In the genomic region with DNA sequence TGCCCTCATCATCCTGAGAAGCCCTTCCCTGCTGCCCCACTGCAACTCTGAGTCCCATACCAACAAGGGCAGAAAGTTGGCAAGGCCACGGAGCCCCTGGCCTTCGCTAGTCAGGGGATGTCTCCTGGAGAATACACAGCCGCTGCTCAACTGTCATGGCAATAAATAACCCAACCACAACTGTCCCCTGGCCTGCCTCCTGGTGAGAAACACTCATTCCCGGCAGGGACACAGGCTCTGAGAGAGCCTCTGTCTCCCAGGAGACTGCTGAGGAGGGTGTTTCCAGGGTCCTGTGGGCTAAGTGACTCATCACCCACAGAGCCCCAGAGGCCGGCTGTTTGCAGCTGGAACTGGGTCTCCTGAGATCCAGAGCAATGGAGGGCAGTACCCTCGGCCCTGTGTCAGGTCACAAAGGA, we compare ENCODE assay signal across 8 cellular contexts.
A peak's percentile ranks its signal among the peaks of the same experiment; 100 is the strongest.
DNase-seq lines count a peak whose midpoint lies in the region; ATAC-seq lines count a peak whose summit lies in the region.

No MANE protein-coding gene starts in this region.

- DNase-seq in GM04503 (ENCODE audit: low read depth) = peak; percentile 67
- DNase-seq in LoVo (ENCODE audit: low spot score) = peak; percentile 46
- peak; percentile 95 for DNase-seq in glomerular visceral epithelial cell (ENCODE audit: extremely low spot score)
- no peak for DNase-seq in left lobe of liver (ENCODE audit: low spot score)
- DNase-seq in HAP-1 (ENCODE audit: low spot score in 2 of 2) = no peak
- DNase-seq in HT-29 (ENCODE audit: low spot score) = no peak
- no peak for DNase-seq in stimulated activated CD4-positive, alpha-beta T cell treated with anti-CD3 and anti-CD28 coated beads, Interleukin-2, amount 100 ng/mL, for 48 hours

- H3K36me3 ChIP-seq in HAP-1 (replicated peaks) = no peaks in the 10 kb centered on the region

- ATAC-seq in GM21786 (IDR thresholded peaks at IDR 0.05; ENCODE audit: unreplicated experiment) (peak; percentile 81), left lobe of liver (no peak)

- no peaks in the 10 kb centered on the region for H3K4me1 ChIP-seq in HAP-1

- H3K9me3 ChIP-seq in HAP-1 = no peaks in the 10 kb centered on the region

- H3K27me3 ChIP-seq in HAP-1 (ENCODE audit: low read depth) = no peaks in the 10 kb centered on the region

- H3K4me3 ChIP-seq in HAP-1 = no peak overlapping the region

- in situ Hi-C loops in HAP-1 (cut with MboI; ENCODE audit: low sequenced_read_pairs) = no loop called here

Comparison
In these comparisons a context has a peak if more than half of its experiments do, and no peak if none do; other contexts are left out.
1. DNase-seq: peak in GM04503 (single experiment), LoVo (single experiment) and glomerular visceral epithelial cell (single experiment); none in left lobe of liver (single experiment), HAP-1 (0 of 2), HT-29 (single experiment) and stimulated activated CD4-positive, alpha-beta T cell treated with anti-CD3 and anti-CD28 coated beads, Interleukin-2, amount 100 ng/mL, for 48 hours (0 of 2).